In genomic region chr15:101020451-101020850, GRCh38 we compare ENCODE assay signal across 16 cellular contexts.
"Had no signal": no experiment of that assay in that cellular context is flagged by ENCODE, and none has a peak within 500 bp of the region (broad histone marks: within the 10 kb centered on the region; RNA-seq: fewer than 3 reads in every experiment).

No MANE protein-coding gene starts in this region.

- H3K9me3 Mint-ChIP-seq: activated CD4-positive, alpha-beta T cell treated with anti-CD3 and anti-CD28 coated beads, Interleukin-2, amount 10 ng/mL, durations not matched to agents 24 days and 14 days; dendritic cell treated with granulocyte-macrophage colony-stimulating factor and Interleukin-4, amounts not matched to agents 40 ng/mL and 50 ng/mL, for 4 days; effector memory CD8-positive, alpha-beta T cell; immature natural killer cell; stimulated activated naive B cell treated with anti-CD40 and anti-IgM and Interleukin-4, amounts not matched to agents 10 μg/mL and 1 μg/mL and 100 μg/mL, for 72 hours had no signal

- H3K4me3 Mint-ChIP-seq: activated CD4-positive, alpha-beta T cell treated with anti-CD3 and anti-CD28 coated beads, Interleukin-2, amount 10 ng/mL, durations not matched to agents 24 days and 14 days; dendritic cell treated with granulocyte-macrophage colony-stimulating factor and Interleukin-4, amounts not matched to agents 40 ng/mL and 50 ng/mL, for 4 days; effector memory CD8-positive, alpha-beta T cell; immature natural killer cell; stimulated activated naive B cell treated with anti-CD40 and anti-IgM and Interleukin-4, amounts not matched to agents 10 μg/mL and 1 μg/mL and 100 μg/mL, for 72 hours had no signal

- H3K9ac ChIP-seq: parathyroid adenoma had no signal

- DNase-seq: activated CD4-positive, alpha-beta T cell treated with anti-CD3 and anti-CD28 coated beads, Interleukin-2, amount 10 ng/mL, durations not matched to agents 24 days and 14 days; activated CD4-positive, CD25-positive, alpha-beta regulatory T cell; activated naive CD4-positive, alpha-beta T cell treated with Interleukin-2 at 50 U/mL for 16 hours; effector memory CD8-positive, alpha-beta T cell; foreskin melanocyte; immature natural killer cell; midbrain; retina; stimulated activated CD4-positive, alpha-beta T cell treated with anti-CD3 and anti-CD28 coated beads, Interleukin-2, amount 100 ng/mL, for 48 hours; stimulated activated naive B cell treated with anti-CD40 and anti-IgM and Interleukin-4, amounts not matched to agents 10 μg/mL and 1 μg/mL and 100 μg/mL, for 72 hours; substantia nigra; trophoblast cell had no signal

- H3K27ac ChIP-seq: heart left ventricle, parathyroid adenoma, SK-N-MC had no signal

- H3K27me3 Mint-ChIP-seq: stimulated activated naive B cell treated with anti-CD40 and anti-IgM and Interleukin-4, amounts not matched to agents 10 μg/mL and 1 μg/mL and 100 μg/mL, for 72 hours had no signal

- H3K4me1 ChIP-seq: parathyroid adenoma had no signal

- H3K9me3 ChIP-seq: heart left ventricle had no signal

- H3K4me3 ChIP-seq: heart left ventricle, SK-N-MC had no signal

- H2AFZ ChIP-seq: parathyroid adenoma had no signal

- H3K79me2 ChIP-seq: parathyroid adenoma had no signal

- H3K4me1 Mint-ChIP-seq: activated CD4-positive, alpha-beta T cell treated with anti-CD3 and anti-CD28 coated beads, Interleukin-2, amount 10 ng/mL, durations not matched to agents 24 days and 14 days; immature natural killer cell had no signal

- H3K27ac Mint-ChIP-seq: activated CD4-positive, alpha-beta T cell treated with anti-CD3 and anti-CD28 coated beads, Interleukin-2, amount 10 ng/mL, durations not matched to agents 24 days and 14 days; dendritic cell treated with granulocyte-macrophage colony-stimulating factor and Interleukin-4, amounts not matched to agents 40 ng/mL and 50 ng/mL, for 4 days; effector memory CD8-positive, alpha-beta T cell; immature natural killer cell; stimulated activated naive B cell treated with anti-CD40 and anti-IgM and Interleukin-4, amounts not matched to agents 10 μg/mL and 1 μg/mL and 100 μg/mL, for 72 hours had no signal

- H3K36me3 Mint-ChIP-seq: immature natural killer cell had no signal

- H3K27me3 ChIP-seq: heart left ventricle had no signal

- ATAC-seq: effector memory CD8-positive, alpha-beta T cell; heart left ventricle; stimulated activated naive B cell treated with anti-CD40 and anti-IgM and Interleukin-4, amounts not matched to agents 10 μg/mL and 1 μg/mL and 100 μg/mL, for 72 hours had no signal
